ENCODE assay signal across 8 cellular contexts in genomic region chr10:102229810-102230263, GRCh38. TPM values are rescaled to one million over a fixed set of nuclear protein-coding genes. Genes with fewer than 3 reads are reported as not detected.
DNase-seq lines count a peak whose midpoint lies in the region; ATAC-seq, FAIRE-seq and TF ChIP-seq lines count a peak whose summit lies in the region.

No MANE protein-coding gene starts in this region.

- H2BK120ac ChIP-seq in H1 (replicated peaks; ENCODE audit: low read depth, low read length), result no peak overlapping the region
- no peak overlapping the region for H2BK120ac ChIP-seq in mesendoderm (ENCODE audit: low read depth, low read length)

- TF ChIP-seq POLR2A in H1 (IDR thresholded peaks at IDR 0.05; ENCODE audit: control extremely low read depth in 1 of 2, low read depth in 2 of 2, low read length in 2 of 2), result no peak

- peaks cover 8% of the 10 kb centered on the region for H3K27me3 ChIP-seq in HL-60 (ENCODE audit: insufficient read depth, poor library complexity, severe bottlenecking)
- peaks cover 37 to 86% (median 78%) of the 10 kb centered on the region in 4 experiments for H3K27me3 ChIP-seq in H1 (replicated peaks in 1 of 4; ENCODE audit: control insufficient read depth in 3 of 4, extremely low read depth in 1 of 4, insufficient read depth in 3 of 4, low read length in 3 of 4)
- peaks cover 31% of the 10 kb centered on the region for H3K27me3 ChIP-seq in mesendoderm (ENCODE audit: insufficient read depth, low read length, poor library complexity)

- H3K79me1 ChIP-seq in H1 (ENCODE audit: low read depth, low read length) (no peaks in the 10 kb centered on the region), mesendoderm (ENCODE audit: low read length) (no peaks in the 10 kb centered on the region)

- H3K23ac ChIP-seq in H1 (ENCODE audit: insufficient read length) (no peak overlapping the region), mesendoderm (ENCODE audit: low read length) (no peak overlapping the region)

- TF ChIP-seq CTCF in HL-60 (IDR thresholded peaks at IDR 0.05; ENCODE audit: insufficient read depth, low read length) (peak; percentile 92), H1 (IDR thresholded peaks at IDR 0.05; ENCODE audit: control extremely low read depth in 1 of 3, insufficient read depth in 1 of 3, low read depth in 1 of 3, low read length in 3 of 3) (peak; percentile 97 to 98 (median 97))

- no peak overlapping the region for H2BK20ac ChIP-seq in H1 (ENCODE audit: low read length)

- H3K9ac ChIP-seq in H1 (replicated peaks in 1 of 4; ENCODE audit: extremely low read depth in 1 of 4, low read depth in 3 of 4, low read length in 3 of 4) (no peak overlapping the region), mesendoderm (ENCODE audit: low read length) (peak overlapping the region; percentile 1)

- DNase-seq in DMS 273 (lab: John Stamatoyannopoulos, UW; ENCODE audit: unreplicated experiment) (peak; percentile 89), HL-60 (ENCODE audit: low read depth in 1 of 2, low spot score in 1 of 2) (peak; percentile 60 to 81), NOMO-1 treated with dmso at 0.1 percent for 144 hours (lab: John Stamatoyannopoulos, UW; ENCODE audit: unreplicated experiment) (peak; percentile 38), H1 (ENCODE audit: low read depth in 1 of 2, low spot score in 2 of 2) (peak in 1 of 2 experiments; percentile 94), mesendoderm (peak; percentile 84)
- peak; percentile 56 for DNase-seq in activated CD8-positive, alpha-beta memory T cell treated with anti-CD3 and anti-CD28 coated beads, Interleukin-2, amount 50 U/mL, for 1 hour (ENCODE audit: extremely low read depth)
- peak; percentile 64 for DNase-seq in stimulated activated CD8-positive, alpha-beta memory T cell treated with anti-CD3 and anti-CD28 coated beads, Interleukin-12 subunit alpha, Interleukin-12 subunit beta, amount 100 ng/mL, for 24 hours (ENCODE audit: extremely low read depth)

- peaks cover 5% of the 10 kb centered on the region in 2 experiments; a peak in 2 of 4 replicates for H3K9me3 ChIP-seq in H1 (ENCODE audit: insufficient read depth in 2 of 2, low read depth in 1 of 2, low read length in 1 of 2)

- H3K27ac ChIP-seq in HL-60 (replicated peaks) (no peak overlapping the region), H1 (ENCODE audit: low read depth, low read length) (no peak overlapping the region), mesendoderm (ENCODE audit: low read depth, low read length) (no peak overlapping the region)

- H3K79me2 ChIP-seq in H1 (ENCODE audit: control insufficient read depth in 1 of 2, insufficient read depth in 2 of 2, low read length in 2 of 2), result no peaks in the 10 kb centered on the region
- no peaks in the 10 kb centered on the region for H3K79me2 ChIP-seq in mesendoderm (ENCODE audit: control insufficient read depth, insufficient read depth, low read length)

- H3K4me3 ChIP-seq in HL-60 (replicated peaks; ENCODE audit: insufficient read depth, low read length) (no peak overlapping the region), H1 (ENCODE audit: extremely low read depth in 1 of 4, insufficient read depth in 2 of 4, low read depth in 3 of 4, low read length in 4 of 4) (peak overlapping the region in 3 of 4 experiments; percentile 38 to 67 (median 44); a peak in 7 of 8 replicates), mesendoderm (ENCODE audit: low read length) (no peak overlapping the region)

- 4% methylated on average over 16 of the region's 24 CpGs; no CpG with 5 or more reads in 1 of the 2 experiments for WGBS in H1 (ENCODE audit: extremely low coverage in 1 of 2, insufficient coverage in 1 of 2, insufficient read length in 1 of 2, insufficient replicate concordance in 2 of 2, low coverage in 1 of 2, low lambda C conversion rate in 2 of 2, missing lambda C conversion rate in 1 of 2), 2 experiments
- WGBS in mesendoderm (ENCODE audit: extremely low coverage, insufficient coverage, low lambda C conversion rate), result no CpG with 5 or more reads among the region's 24 CpGs

- peaks cover 0 to 14% (median 1%) of the 10 kb centered on the region in 4 experiments; a peak in 3 of 7 replicates for H3K4me1 ChIP-seq in H1 (replicated peaks in 1 of 4; ENCODE audit: control insufficient read depth in 3 of 4, insufficient read depth in 4 of 4, low read length in 3 of 4)
- no peaks in the 10 kb centered on the region for H3K4me1 ChIP-seq in mesendoderm (ENCODE audit: control insufficient read depth, low read depth, low read length)

- ATAC-seq in GM18870 (IDR thresholded peaks at IDR 0.05; ENCODE audit: unreplicated experiment), result no peak

- TF ChIP-seq EP300 in H1 (IDR thresholded peaks at IDR 0.05; ENCODE audit: borderline replicate concordance in 1 of 2, low read depth in 2 of 2, low read length in 2 of 2), result no peak

- CTCF ChIA-PET in H1 (lab: Charles Lee; ENCODE audit: partially characterized antibody), result interaction anchor here (0.6 to 24.6 kb wide), 59 partner anchors 9 to 403 kb away, joined by 3 to 862 read pairs (median 5); partner anchors contain the start of genes FBXL15, GBF1, NFKB2 and PITX3

- POLR2A ChIA-PET in H1 (lab: Charles Lee; ENCODE audit: partially characterized antibody), result interaction anchor here (0.8 to 3.1 kb wide), 11 partner anchors 11 to 192 kb away, joined by 3 to 15 read pairs (median 4); partner anchors contain the start of genes FBXL15, GBF1, NFKB2 and PITX3

- H3K36me3 ChIP-seq in H1 (ENCODE audit: control insufficient read depth in 2 of 4, insufficient read depth in 4 of 4, low read length in 3 of 4) (no peaks in the 10 kb centered on the region), mesendoderm (ENCODE audit: control insufficient read depth, insufficient read depth, low read length) (no peaks in the 10 kb centered on the region)

- H3K18ac ChIP-seq in H1 (ENCODE audit: extremely low read depth, low read length), result no peak overlapping the region
- H3K18ac ChIP-seq in mesendoderm (ENCODE audit: low read length), result no peak overlapping the region

- no peak overlapping the region for H4K91ac ChIP-seq in H1 (replicated peaks; ENCODE audit: insufficient read length, low read length)

- no peak overlapping the region for H2AFZ ChIP-seq in H1 (ENCODE audit: low read length)

- H3K4ac ChIP-seq in H1 (replicated peaks; ENCODE audit: insufficient read length, low read depth, low read length), result no peak overlapping the region
- H3K4ac ChIP-seq in mesendoderm (ENCODE audit: low read depth, low read length), result no peak overlapping the region

- H2AK5ac ChIP-seq in H1 (ENCODE audit: low read depth, low read length) (no peak overlapping the region), mesendoderm (ENCODE audit: low read length) (no peak overlapping the region)

- H3K4me2 ChIP-seq in H1 (ENCODE audit: insufficient read depth in 1 of 2, low read depth in 2 of 2, low read length in 2 of 2) (peak overlapping the region; percentile 7 to 88), mesendoderm (ENCODE audit: low read length) (peak overlapping the region; percentile 93)

- H2BK12ac ChIP-seq in H1 (ENCODE audit: low read depth, low read length), result no peak overlapping the region

- H2BK5ac ChIP-seq in H1 (ENCODE audit: low read depth, low read length) (no peak overlapping the region), mesendoderm (ENCODE audit: low read length) (no peak overlapping the region)

- H4K8ac ChIP-seq in H1 (ENCODE audit: extremely low read depth, insufficient read depth, low read length) (peak overlapping the region; percentile 9; the same call in 1 of the 2 replicates), mesendoderm (ENCODE audit: low read depth, low read length) (no peak overlapping the region)

- H3K14ac ChIP-seq in H1 (ENCODE audit: insufficient read length), result no peak overlapping the region

- peaks cover 9% of the 10 kb centered on the region; the same call in 1 of the 2 replicates for H3K23me2 ChIP-seq in H1 (ENCODE audit: low read depth, low read length)

- no peak overlapping the region for H4K5ac ChIP-seq in H1 (ENCODE audit: insufficient read length, low read depth, low read length)
- H4K5ac ChIP-seq in mesendoderm (ENCODE audit: low read length), result no peak overlapping the region

- H2BK15ac ChIP-seq in H1 (ENCODE audit: low read length) (no peak overlapping the region), mesendoderm (replicated peaks; ENCODE audit: low read depth) (no peak overlapping the region)

- H3K56ac ChIP-seq in H1 (replicated peaks; ENCODE audit: insufficient read length, low read depth, low read length) (no peak overlapping the region), mesendoderm (ENCODE audit: low read length) (no peak overlapping the region)

- peak; percentile 87 for FAIRE-seq in H1 (lab: Jason Lieb, UNC)

- peaks cover 2 to 8% of the 10 kb centered on the region in 2 experiments for H4K20me1 ChIP-seq in H1 (replicated peaks in 1 of 2; ENCODE audit: control insufficient read depth in 1 of 2, insufficient read depth in 2 of 2, low read length in 2 of 2)

- peak; percentile 99 for TF ChIP-seq RAD21 in H1 (IDR thresholded peaks at IDR 0.05 in 1 of 2, conservative IDR thresholded peaks at IDR 0.05 in 1 of 2; ENCODE audit: low read depth in 2 of 2, low read length in 2 of 2)

RNA-seq across cellular contexts. Expression of gene ELOVL3, which starts 3.7 kb away (rescaled TPM):
- total RNA-seq in H1 (2021; fragmentation: NEBNext Ultra II Directional; extraction: Animal tissue kit (Norgen Biotek cat#: 25700)), result 0.31 TPM in 1 of 2 replicates, not detected in the other
- polyA plus RNA-seq in H1 (2011; rRNA removed), result 0.19 and 0.27 TPM in 2 replicates
- 0.30 TPM for polyA plus RNA-seq in H1 (2011; cell fraction: cytosol; rRNA removed)
- 0.13 TPM for polyA plus RNA-seq in H1 (2011; cell fraction: nucleus; rRNA removed)
- 0.13 to 0.27 TPM (median 0.19 TPM) in 3 of 4 replicates, not detected in the other for polyA plus RNA-seq in H1 (2012, experiment 1 of 2)
- polyA plus RNA-seq in H1 (2012, experiment 2 of 2), result not detected
- 0.22 TPM for polyA plus RNA-seq in H1 (2013, experiment 1 of 2)
- 0.22 TPM for polyA plus RNA-seq in H1 (2013, experiment 2 of 2)
- 0.32 TPM in 1 of 2 replicates, not detected in the other for polyA minus RNA-seq in H1 (2011; rRNA and poly(A)+ RNA removed)
- polyA minus RNA-seq in H1 (2011; cell fraction: cytosol; rRNA and poly(A)+ RNA removed), result not detected
- polyA minus RNA-seq in H1 (2011; cell fraction: nucleus; rRNA and poly(A)+ RNA removed), result 0.60 TPM
- polyA plus RNA-seq in mesendoderm (2013, experiment 1 of 2), result 0.06 TPM
- 0.06 TPM for polyA plus RNA-seq in mesendoderm (2013, experiment 2 of 2)

RNA-seq across cellular contexts. Expression of gene PITX3, which starts 11.5 kb away (rescaled TPM):
- 0.41 and 0.54 TPM in 2 replicates for total RNA-seq in H1 (2021; fragmentation: NEBNext Ultra II Directional; extraction: Animal tissue kit (Norgen Biotek cat#: 25700))
- polyA plus RNA-seq in H1 (2011; rRNA removed), result 0.18 and 0.22 TPM in 2 replicates
- 0.18 TPM for polyA plus RNA-seq in H1 (2011; cell fraction: cytosol; rRNA removed)
- 0.09 TPM for polyA plus RNA-seq in H1 (2011; cell fraction: nucleus; rRNA removed)
- 0.11 to 0.21 TPM (median 0.17 TPM) in 3 of 4 replicates, not detected in the other for polyA plus RNA-seq in H1 (2012, experiment 1 of 2)
- not detected for polyA plus RNA-seq in H1 (2012, experiment 2 of 2)
- 0.24 TPM for polyA plus RNA-seq in H1 (2013, experiment 1 of 2)
- 0.20 TPM for polyA plus RNA-seq in H1 (2013, experiment 2 of 2)
- not detected in 2 replicates for polyA minus RNA-seq in H1 (2011; rRNA and poly(A)+ RNA removed)
- polyA minus RNA-seq in H1 (2011; cell fraction: cytosol; rRNA and poly(A)+ RNA removed), result not detected
- polyA minus RNA-seq in H1 (2011; cell fraction: nucleus; rRNA and poly(A)+ RNA removed), result not detected
- 0.11 TPM for polyA plus RNA-seq in mesendoderm (2013, experiment 1 of 2)
- polyA plus RNA-seq in mesendoderm (2013, experiment 2 of 2), result 0.13 TPM

RNA-seq across cellular contexts. Expression of gene GBF1, which starts 15.5 kb away (rescaled TPM):
- total RNA-seq in H1 (2021; fragmentation: NEBNext Ultra II Directional; extraction: Animal tissue kit (Norgen Biotek cat#: 25700)), result 24.4 and 25.5 TPM in 2 replicates
- 11.0 and 16.3 TPM in 2 replicates for polyA plus RNA-seq in H1 (2011; rRNA removed)
- 9.0 TPM for polyA plus RNA-seq in H1 (2011; cell fraction: cytosol; rRNA removed)
- 29.0 TPM for polyA plus RNA-seq in H1 (2011; cell fraction: nucleus; rRNA removed)
- polyA plus RNA-seq in H1 (2012, experiment 1 of 2), result 18.5 to 21.7 TPM (median 19.9 TPM) in 4 replicates
- 8.4 TPM for polyA plus RNA-seq in H1 (2012, experiment 2 of 2)
- 11.0 TPM for polyA plus RNA-seq in H1 (2013, experiment 1 of 2)
- 9.6 TPM for polyA plus RNA-seq in H1 (2013, experiment 2 of 2)
- polyA minus RNA-seq in H1 (2011; rRNA and poly(A)+ RNA removed), result 39.8 and 41.2 TPM in 2 replicates
- polyA minus RNA-seq in H1 (2011; cell fraction: cytosol; rRNA and poly(A)+ RNA removed), result 21.5 TPM
- polyA minus RNA-seq in H1 (2011; cell fraction: nucleus; rRNA and poly(A)+ RNA removed), result 26.0 TPM
- 11.9 TPM for polyA plus RNA-seq in mesendoderm (2013, experiment 1 of 2)
- 11.5 TPM for polyA plus RNA-seq in mesendoderm (2013, experiment 2 of 2)

Comparison
In these comparisons a context has a peak if more than half of its experiments do, and no peak if none do; other contexts are left out.
1. H3K4me3 ChIP-seq: peak in H1 (3 of 4); none in HL-60 (single experiment) and mesendoderm (single experiment).